Comparison of ENCODE assay signal across 8 cellular contexts in genomic region chr14:73173092-73173735, GRCh38. TPM values are rescaled to one million over a fixed set of nuclear protein-coding genes. Genes with fewer than 3 reads are reported as not detected.
DNase-seq lines count a peak whose midpoint lies in the region; ATAC-seq and TF ChIP-seq lines count a peak whose summit lies in the region.

No MANE protein-coding gene starts in this region.

- H3K4me1 Mint-ChIP-seq in T-helper 17 cell = peaks cover 5% of the 10 kb centered on the region

- TF ChIP-seq RAD21 in Ishikawa (IDR thresholded peaks at IDR 0.05; ENCODE audit: low read depth) = peak; percentile 53

- H3K36me3 Mint-ChIP-seq in T-helper 17 cell (ENCODE audit: low read depth) = peaks cover 17% of the 10 kb centered on the region

- H3K4me3 Mint-ChIP-seq in T-helper 17 cell = no peak overlapping the region

- ATAC-seq in T-helper 17 cell = peak; percentile 55
- no peak for ATAC-seq in GM21360 (IDR thresholded peaks at IDR 0.05; ENCODE audit: unreplicated experiment)

- H3K9me3 ChIP-seq in T-helper 17 cell (ENCODE audit: control insufficient read depth, low read length, poor library complexity, severe bottlenecking) = no peaks in the 10 kb centered on the region

- no peaks in the 10 kb centered on the region for H3K27me3 Mint-ChIP-seq in T-helper 17 cell

- H3K27ac Mint-ChIP-seq in T-helper 17 cell = peak overlapping the region; percentile 14

- TF ChIP-seq EP300 in Ishikawa (IDR thresholded peaks at IDR 0.05; ENCODE audit: borderline replicate concordance) = no peak

- H3K27ac ChIP-seq in temporal lobe (ENCODE audit: low read depth, low read length) = peak overlapping the region; percentile 5

- peak; percentile 4 for DNase-seq in DMS153 treated with DMSO at 0.1 percent for 48 hours (lab: John Stamatoyannopoulos, UW; ENCODE audit: unreplicated experiment)
- no peak for DNase-seq in DMS153 (lab: John Stamatoyannopoulos, UW)
- no peak for DNase-seq in T-helper 17 cell
- peak; percentile 53 for DNase-seq in glomerular visceral epithelial cell (ENCODE audit: extremely low spot score)
- no peak for DNase-seq in activated gamma-delta T cell (lab: John Stamatoyannopoulos, UW)

TF ChIP-seq in Ishikawa, 13 proteins besides CTCF, POLR2A, EP300 and RAD21:
- no peak for TF ChIP-seq CEBPB (IDR thresholded peaks at IDR 0.05)
- no peak for TF ChIP-seq TCF12 (IDR thresholded peaks at IDR 0.05; ENCODE audit: low read depth)
- no peak for TF ChIP-seq TAF1 (IDR thresholded peaks at IDR 0.05; ENCODE audit: low read depth)
- no peak for TF ChIP-seq TEAD4 (IDR thresholded peaks at IDR 0.05)
- no peak for TF ChIP-seq YY1 (IDR thresholded peaks at IDR 0.05; ENCODE audit: low read depth)
- no peak for TF ChIP-seq FOXM1 (IDR thresholded peaks at IDR 0.05; ENCODE audit: borderline replicate concordance, low read depth)
- no peak for TF ChIP-seq USF1 (IDR thresholded peaks at IDR 0.05)
- no peak for TF ChIP-seq REST (IDR thresholded peaks at IDR 0.05; ENCODE audit: low read depth)
- TF ChIP-seq MAX (IDR thresholded peaks at IDR 0.05) = no peak
- no peak for TF ChIP-seq CREB1 (IDR thresholded peaks at IDR 0.05; ENCODE audit: low read depth)
- TF ChIP-seq NFIC (IDR thresholded peaks at IDR 0.05) = no peak
- TF ChIP-seq ZBTB7A (IDR thresholded peaks at IDR 0.05; ENCODE audit: low read depth) = no peak
- TF ChIP-seq EGR1 (IDR thresholded peaks at IDR 0.05) = no peak

RNA-seq across cellular contexts. Expression of gene PSEN1, which starts 36.9 kb away (rescaled TPM):
- total RNA-seq in T-helper 17 cell (10 to 100 TPM; 31.6 to 32.1 TPM), temporal lobe (52.9 TPM)

Comparison
In these comparisons a context has a peak if more than half of its experiments do, and no peak if none do; other contexts are left out.
1. DNase-seq: peak in DMS153 treated with DMSO at 0.1 percent for 48 hours (single experiment) and glomerular visceral epithelial cell (single experiment); none in DMS153 (single experiment), T-helper 17 cell (0 of 3) and activated gamma-delta T cell (single experiment).